Comparison of ENCODE assay signal across 12 cellular contexts in genomic region chr9:15311607-15312006, GRCh38.
"Had no signal": no experiment of that assay in that cellular context is flagged by ENCODE, and none has a peak within 500 bp of the region (broad histone marks: within the 10 kb centered on the region; RNA-seq: fewer than 3 reads in every experiment).

No MANE protein-coding gene starts in this region.

- H3K27ac ChIP-seq: body of pancreas, neural progenitor cell, ovary, SK-N-MC had no signal

- H3K27me3 Mint-ChIP-seq: central memory CD8-positive, alpha-beta T cell; effector memory CD8-positive, alpha-beta T cell; stimulated activated naive CD8-positive, alpha-beta T cell treated with anti-CD3 and anti-CD28 coated beads, Interleukin-15, amount 100 ng/mL, for 72 hours had no signal

- H3K36me3 Mint-ChIP-seq: neural progenitor cell had no signal

- H3K36me3 ChIP-seq: neural progenitor cell, ovary, thoracic aorta had no signal

- H3K4me1 ChIP-seq: neural progenitor cell had no signal

- H3K4me3 ChIP-seq: body of pancreas, neural progenitor cell, ovary, SK-N-MC, thoracic aorta had no signal

- H3K27ac Mint-ChIP-seq: neural progenitor cell; stimulated activated naive CD8-positive, alpha-beta T cell treated with anti-CD3 and anti-CD28 coated beads, Interleukin-15, amount 100 ng/mL, for 72 hours had no signal

- ATAC-seq: activated CD4-positive, CD25-positive, alpha-beta regulatory T cell treated with anti-CD3 and anti-CD28 coated beads, Interleukin-2, amount 50 U/mL, for 24 hours; body of pancreas; effector memory CD8-positive, alpha-beta T cell; stimulated activated naive CD8-positive, alpha-beta T cell treated with anti-CD3 and anti-CD28 coated beads, Interleukin-15, amount 100 ng/mL, for 72 hours had no signal

- H3K9me3 ChIP-seq: body of pancreas, ovary, thoracic aorta had no signal

- H3K27me3 ChIP-seq: body of pancreas, ovary had no signal

- DNase-seq: effector memory CD8-positive, alpha-beta T cell; hypothalamus; ovary; stimulated activated CD4-positive, alpha-beta T cell treated with anti-CD3 and anti-CD28 coated beads, Interleukin-4, amount 100 ng/mL, for 1 hour; stimulated activated CD8-positive, alpha-beta memory T cell treated with anti-CD3 and anti-CD28 coated beads, Interleukin-4, amount 100 ng/mL, for 48 hours; stimulated activated naive CD8-positive, alpha-beta T cell treated with anti-CD3 and anti-CD28 coated beads, Interleukin-15, amount 100 ng/mL, for 72 hours had no signal

- H3K9me3 Mint-ChIP-seq: central memory CD8-positive, alpha-beta T cell; effector memory CD8-positive, alpha-beta T cell had no signal

- H3K4me3 Mint-ChIP-seq: central memory CD8-positive, alpha-beta T cell; effector memory CD8-positive, alpha-beta T cell; neural progenitor cell; stimulated activated naive CD8-positive, alpha-beta T cell treated with anti-CD3 and anti-CD28 coated beads, Interleukin-15, amount 100 ng/mL, for 72 hours had no signal
